Comparison of ENCODE assay signal across 11 cellular contexts in genomic region chr4:143404555-143404954, GRCh38.
DNase-seq lines count a peak whose midpoint lies in the region; ATAC-seq and TF ChIP-seq lines count a peak whose summit lies in the region.
"Had no signal": no experiment of that assay in that cellular context is flagged by ENCODE, and none has a peak within 500 bp of the region (broad histone marks: within the 10 kb centered on the region; RNA-seq: fewer than 3 reads in every experiment).

No MANE protein-coding gene starts in this region.

- no peaks in the 10 kb centered on the region for H3K27me3 Mint-ChIP-seq in endodermal cell (ENCODE audit: insufficient read depth)

- H3K36me3 ChIP-seq in esophagus muscularis mucosa (no peaks in the 10 kb centered on the region), endodermal cell (ENCODE audit: control insufficient read depth, insufficient read depth, low read length) (no peaks in the 10 kb centered on the region), MG63 (no peaks in the 10 kb centered on the region)
- H3K36me3 ChIP-seq: gastroesophageal sphincter had no signal

- no peaks in the 10 kb centered on the region for H3K9me3 ChIP-seq in esophagus muscularis mucosa
- H3K9me3 ChIP-seq in endodermal cell (ENCODE audit: control insufficient read depth, low read length), result no peaks in the 10 kb centered on the region
- no peaks in the 10 kb centered on the region for H3K9me3 ChIP-seq in MG63
- H3K9me3 ChIP-seq: gastroesophageal sphincter had no signal

- TF ChIP-seq EP300 in esophagus muscularis mucosa (IDR thresholded peaks at IDR 0.05), result no peak

- H3K4me3 Mint-ChIP-seq in endodermal cell, result no peak overlapping the region
- H3K4me3 Mint-ChIP-seq: HFFc6 had no signal

- H3K9ac ChIP-seq in endodermal cell (ENCODE audit: extremely low read depth, low read length, poor library complexity, severe bottlenecking), result no peak overlapping the region

- peaks cover 75 to 96% (median 84%) of the 10 kb centered on the region in 4 donors for H3K4me1 ChIP-seq in esophagus muscularis mucosa
- peaks cover 4% of the 10 kb centered on the region for H3K4me1 ChIP-seq in endodermal cell (ENCODE audit: control insufficient read depth, insufficient read depth, low read length)

- H3K27ac Mint-ChIP-seq in endodermal cell, result no peak overlapping the region
- H3K27ac Mint-ChIP-seq: HFFc6; naive thymus-derived CD4-positive, alpha-beta T cell had no signal

- H3K4me3 ChIP-seq in esophagus muscularis mucosa, result no peak overlapping the region
- H3K4me3 ChIP-seq in endodermal cell (ENCODE audit: low read length), result no peak overlapping the region
- no peak overlapping the region for H3K4me3 ChIP-seq in MG63
- H3K4me3 ChIP-seq: gastroesophageal sphincter had no signal

- DNase-seq in esophagus muscularis mucosa (ENCODE audit: extremely low spot score) (no peak), endodermal cell (no peak), MG63 (no peak), NCI-H345 treated with DMSO at 0.1 percent for 48 hours (lab: John Stamatoyannopoulos, UW; ENCODE audit: unreplicated experiment) (no peak), hepatic stellate cell (ENCODE audit: low spot score) (no peak)
- DNase-seq: HFFc6; naive thymus-derived CD4-positive, alpha-beta T cell had no signal

- ATAC-seq in GM18502 (IDR thresholded peaks at IDR 0.05; ENCODE audit: poor library complexity, unreplicated experiment), result peak; percentile 93
- peak; percentile 95 for ATAC-seq in GM21447 (IDR thresholded peaks at IDR 0.05; ENCODE audit: unreplicated experiment)
- ATAC-seq in HG03159 (IDR thresholded peaks at IDR 0.05; ENCODE audit: unreplicated experiment), result peak; percentile 92
- ATAC-seq: gastroesophageal sphincter; naive thymus-derived CD4-positive, alpha-beta T cell had no signal

- intact Hi-C loops in esophagus muscularis mucosa (cut with DNase I), result no loop called here

- H3K27ac ChIP-seq in esophagus muscularis mucosa (replicated peaks in 1 of 4) (peak overlapping the region in 3 of 4 donors; percentile 47 to 63 (median 56)), endodermal cell (ENCODE audit: low read depth, low read length) (no peak overlapping the region)

- peaks cover 21% of the 10 kb centered on the region for H3K4me1 Mint-ChIP-seq in endodermal cell

- no peaks in the 10 kb centered on the region for H3K27me3 ChIP-seq in esophagus muscularis mucosa
- no peaks in the 10 kb centered on the region for H3K27me3 ChIP-seq in endodermal cell (ENCODE audit: control insufficient read depth, insufficient read depth, low read length, poor library complexity, severe bottlenecking)
- H3K27me3 ChIP-seq in MG63, result no peaks in the 10 kb centered on the region
- H3K27me3 ChIP-seq: gastroesophageal sphincter had no signal

- no peaks in the 10 kb centered on the region for H3K9me3 Mint-ChIP-seq in endodermal cell
- H3K9me3 Mint-ChIP-seq: HFFc6; naive thymus-derived CD4-positive, alpha-beta T cell had no signal

- 91% methylated on average over 3 of the region's 3 CpGs for WGBS in esophagus muscularis mucosa
- WGBS in endodermal cell (ENCODE audit: insufficient coverage in 1 of 2, insufficient read length in 1 of 2), 2 experiments, result 94% methylated on average over 3 of the region's 3 CpGs; no CpG with 5 or more reads in 1 of the 2 experiments

- TF ChIP-seq CTCF in esophagus muscularis mucosa (IDR thresholded peaks at IDR 0.05), result no peak
- no peak for TF ChIP-seq CTCF in endodermal cell (conservative IDR thresholded peaks at IDR 0.05)

- no peak for TF ChIP-seq POLR2A in esophagus muscularis mucosa (IDR thresholded peaks at IDR 0.05; ENCODE audit: low read depth)

- no peaks in the 10 kb centered on the region for H3K36me3 Mint-ChIP-seq in endodermal cell (ENCODE audit: low read depth)
- H3K36me3 Mint-ChIP-seq: naive thymus-derived CD4-positive, alpha-beta T cell had no signal
